ENCODE assay signal across 9 cellular contexts in the genomic region with DNA sequence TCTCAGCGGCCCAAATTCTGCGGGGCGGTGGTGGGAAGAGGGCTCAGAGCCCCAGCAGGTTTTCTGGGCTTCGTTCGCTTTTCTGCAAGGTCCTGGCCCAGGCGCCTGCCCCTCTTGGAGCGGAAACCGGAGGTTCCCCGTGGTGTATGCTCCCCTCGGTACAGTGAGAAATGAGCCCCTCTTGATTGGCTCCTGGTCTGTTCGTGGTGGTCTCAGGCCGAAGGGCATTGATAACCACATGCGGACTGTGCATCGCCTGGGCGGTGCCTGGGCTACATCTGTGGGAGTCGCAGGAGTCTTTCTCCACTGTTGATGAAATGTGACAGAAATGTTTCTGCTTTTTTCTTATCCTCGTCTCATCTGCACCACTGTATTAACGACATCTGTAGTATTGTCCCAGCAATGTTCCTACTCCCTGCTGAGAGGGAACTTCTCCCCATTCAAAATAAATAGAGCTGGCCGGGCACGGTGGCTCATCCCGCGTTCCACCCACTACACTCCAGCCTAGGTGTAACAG. TPM values are rescaled to one million over a fixed set of nuclear protein-coding genes. Genes with fewer than 3 reads are reported as not detected.
DNase-seq lines count a peak whose midpoint lies in the region; FAIRE-seq and TF ChIP-seq lines count a peak whose summit lies in the region.
"Had no signal": no experiment of that assay in that cellular context is flagged by ENCODE, and none has a peak within 500 bp of the region (broad histone marks: within the 10 kb centered on the region; RNA-seq: fewer than 3 reads in every experiment).

No MANE protein-coding gene starts in this region.

- H3K27me3 ChIP-seq in mucosa of rectum (ENCODE audit: control insufficient read depth in 2 of 2, insufficient read depth in 2 of 2, low read length in 2 of 2): no peaks in the 10 kb centered on the region

- H3K9ac ChIP-seq in mucosa of rectum (ENCODE audit: low read depth in 1 of 2, low read length in 2 of 2): peak overlapping the region; percentile 68 to 88

- H3K27ac ChIP-seq in mucosa of rectum (ENCODE audit: low read depth in 2 of 2, low read length in 2 of 2): peak overlapping the region; percentile 94 to 95

- no peaks in the 10 kb centered on the region for H3K9me3 ChIP-seq in mucosa of rectum (ENCODE audit: control insufficient read depth in 2 of 2, low read length in 2 of 2)

- no peak for FAIRE-seq in frontal cortex (lab: Jason Lieb, UNC)

- H3K36me3 ChIP-seq in mucosa of rectum (ENCODE audit: control insufficient read depth in 2 of 2, insufficient read depth in 2 of 2, low read length in 2 of 2): peaks cover 3 to 11% of the 10 kb centered on the region in 2 donors

- H3K4me3 ChIP-seq in GM12865 (ENCODE audit: low read depth, low read length): peak overlapping the region; percentile 98
- peak overlapping the region; percentile 75 to 87 for H3K4me3 ChIP-seq in cardiac fibroblast (replicated peaks in 1 of 2; ENCODE audit: low read depth in 2 of 2, low read length in 2 of 2)
- H3K4me3 ChIP-seq in mucosa of rectum (ENCODE audit: low read length in 2 of 2): peak overlapping the region; percentile 77 to 85

- TF ChIP-seq CTCF in GM12865 (IDR thresholded peaks at IDR 0.05; ENCODE audit: insufficient read depth, low read depth, low read length, missing control alignments) (no peak), cardiac fibroblast (IDR thresholded peaks at IDR 0.05; ENCODE audit: low read depth, low read length) (no peak)

- DNase-seq in GM12865 (ENCODE audit: low read depth) (peak; percentile 50), KBM-7 (peak; percentile 67), cardiac fibroblast (ENCODE audit: low read depth in 2 of 2) (no peak), mucosa of gallbladder (ENCODE audit: low spot score) (no peak), DMS53 (lab: John Stamatoyannopoulos, UW) (no peak), NCI-H1105 (lab: John Stamatoyannopoulos, UW) (no peak), frontal cortex (ENCODE audit: low spot score in 2 of 2) (no peak)

- in situ Hi-C loops in KBM-7 (cut with MboI; ENCODE audit: low pct_unique_long_range_greater_than_20kb, low sequenced_read_pairs): no loop called here

- peaks cover 17 to 19% of the 10 kb centered on the region in 2 donors for H3K4me1 ChIP-seq in mucosa of rectum (ENCODE audit: control insufficient read depth in 2 of 2, insufficient read depth in 2 of 2, low read length in 2 of 2)

RNA-seq across cellular contexts. Expression of a gene that starts 0.7 kb away (rescaled TPM):
- total RNA-seq in mucosa of gallbladder (59.8 TPM), frontal cortex (42.0 TPM)

RNA-seq across cellular contexts. Expression of a gene that starts 10.2 kb away (rescaled TPM):
- 10.5 TPM for total RNA-seq in mucosa of gallbladder
- total RNA-seq in frontal cortex: 0.41 TPM

RNA-seq across cellular contexts. Expression of a gene that starts 17.1 kb away (rescaled TPM):
- total RNA-seq in mucosa of gallbladder (2.4 TPM), frontal cortex (1.2 TPM)

RNA-seq across cellular contexts. Expression of a gene that starts 27.1 kb away (rescaled TPM):
- 199 TPM for total RNA-seq in mucosa of gallbladder
- total RNA-seq in frontal cortex: 38.3 TPM

RNA-seq across cellular contexts. Expression of a gene that starts 33.6 kb away (rescaled TPM):
- total RNA-seq in mucosa of gallbladder (41.1 TPM), frontal cortex (0.82 TPM)
- total RNA-seq: T-helper 2 cell treated with Interferon-gamma antibody and Interleukin-4, amounts not matched to agents 100 ng/mL and 5 ng/mL, for 36 hours had no signal

Comparison
In these comparisons a context has a peak if more than half of its experiments do, and no peak if none do; other contexts are left out.
1. DNase-seq: peak in GM12865 (single experiment) and KBM-7 (single experiment); none in cardiac fibroblast (0 of 2), mucosa of gallbladder (single experiment), DMS53 (single experiment), NCI-H1105 (single experiment) and frontal cortex (0 of 2).
2. Peak in every context shown above with its lines, with median percentiles within 50 percentile points of each other: H3K4me3 ChIP-seq.